ENCODE assay signal across 1 cellular context in genomic region chr5:94620257-94620656, GRCh38.
TF ChIP-seq lines count a peak whose summit lies in the region.

No MANE protein-coding gene starts in this region.

TF ChIP-seq in WTC11, 78 proteins besides CTCF, POLR2A, EP300 and RAD21:
- TF ChIP-seq FOXP4 (CRISPR knock-in tag; IDR thresholded peaks at IDR 0.05) (no peak), ZNF416 (CRISPR knock-in tag; IDR thresholded peaks at IDR 0.05) (no peak), HMGXB4 (CRISPR knock-in tag; IDR thresholded peaks at IDR 0.05) (no peak), GABPB1 (CRISPR knock-in tag; IDR thresholded peaks at IDR 0.05) (no peak), NR2C2 (CRISPR knock-in tag; IDR thresholded peaks at IDR 0.05) (no peak), USF2 (CRISPR knock-in tag; IDR thresholded peaks at IDR 0.05) (no peak), ZNF532 (CRISPR knock-in tag; IDR thresholded peaks at IDR 0.05; ENCODE audit: borderline replicate concordance) (no peak), SP1 (CRISPR knock-in tag; conservative IDR thresholded peaks at IDR 0.05) (no peak)
- TF ChIP-seq, protein P1, sequence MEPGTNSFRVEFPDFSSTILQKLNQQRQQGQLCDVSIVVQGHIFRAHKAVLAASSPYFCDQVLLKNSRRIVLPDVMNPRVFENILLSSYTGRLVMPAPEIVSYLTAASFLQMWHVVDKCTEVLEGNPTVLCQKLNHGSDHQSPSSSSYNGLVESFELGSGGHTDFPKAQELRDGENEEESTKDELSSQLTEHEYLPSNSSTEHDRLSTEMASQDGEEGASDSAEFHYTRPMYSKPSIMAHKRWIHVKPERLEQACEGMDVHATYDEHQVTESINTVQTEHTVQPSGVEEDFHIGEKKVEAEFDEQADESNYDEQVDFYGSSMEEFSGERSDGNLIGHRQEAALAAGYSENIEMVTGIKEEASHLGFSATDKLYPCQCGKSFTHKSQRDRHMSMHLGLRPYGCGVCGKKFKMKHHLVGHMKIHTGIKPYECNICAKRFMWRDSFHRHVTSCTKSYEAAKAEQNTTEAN (CRISPR knock-in tag; IDR thresholded peaks at IDR 0.05): no peak
